Comparison of ENCODE assay signal across 3 cellular contexts in genomic region chr13:92433963-92434362, GRCh38.
"Had no signal": no experiment of that assay in that cellular context is flagged by ENCODE, and none has a peak within 500 bp of the region (broad histone marks: within the 10 kb centered on the region; RNA-seq: fewer than 3 reads in every experiment).

No MANE protein-coding gene starts in this region.

- ATAC-seq: GM12878 had no signal

- DNase-seq: GDM1, GF-D8 had no signal
